8 cellular contexts compared by ENCODE assay signal in genomic region chr1:176559474-176560390, GRCh38.
DNase-seq lines count a peak whose midpoint lies in the region; FAIRE-seq and TF ChIP-seq lines count a peak whose summit lies in the region.

No MANE protein-coding gene starts in this region.

- CTCF ChIA-PET in activated naive CD4-positive, alpha-beta T cell treated with anti-CD3 and anti-CD28 coated beads for 36 hours (lab: Charles Lee): interaction anchor here (0.6 to 1.6 kb wide), 14 partner anchors 11 to 1105 kb away, joined by 3 to 6 read pairs (median 4); no protein-coding TSS in a partner anchor

- FAIRE-seq in H54 (lab: Jason Lieb, UNC): peak; percentile 6

- no peaks in the 10 kb centered on the region for H3K36me3 ChIP-seq in esophagus squamous epithelium

- 12 to 18% methylated on average over 10 of the region's 10 CpGs for WGBS in esophagus squamous epithelium, 2 donors

- peaks cover 13% of the 10 kb centered on the region for H3K27me3 Mint-ChIP-seq in activated naive CD4-positive, alpha-beta T cell treated with anti-CD3 and anti-CD28 coated beads for 36 hours (ENCODE audit: low read depth)
- peaks cover 24% of the 10 kb centered on the region for H3K27me3 Mint-ChIP-seq in nephron (ENCODE audit: low read depth)

- TF ChIP-seq CTCF in esophagus squamous epithelium (IDR thresholded peaks at IDR 0.05) (peak; percentile 33 to 66 (median 55)), nephron (IDR thresholded peaks at IDR 0.05; ENCODE audit: unreplicated experiment in 3 of 3) (peak; percentile 96 to 97 (median 96))

- H3K36me3 Mint-ChIP-seq in activated naive CD4-positive, alpha-beta T cell treated with anti-CD3 and anti-CD28 coated beads for 36 hours (ENCODE audit: low read depth): no peaks in the 10 kb centered on the region
- H3K36me3 Mint-ChIP-seq in nephron (ENCODE audit: low read depth): no peaks in the 10 kb centered on the region

- peak; percentile 38 for DNase-seq in activated naive CD4-positive, alpha-beta T cell treated with anti-CD3 and anti-CD28 coated beads for 36 hours
- no peak for DNase-seq in activated naive CD4-positive, alpha-beta T cell treated with Interleukin-2 at 50 U/mL for 16 hours
- DNase-seq in H54 (ENCODE audit: insufficient read length, low spot score): peak; percentile 41
- peak; percentile 31 for DNase-seq in MV-4-11 (lab: John Stamatoyannopoulos, UW)
- peak; percentile 71 for DNase-seq in SKM-1 (lab: John Stamatoyannopoulos, UW; ENCODE audit: unreplicated experiment)
- DNase-seq in esophagus squamous epithelium (lab: John Stamatoyannopoulos, UW): no peak
- DNase-seq in cerebellar nuclear complex (lab: John Stamatoyannopoulos, UW): no peak

- no peak overlapping the region for H3K4me3 ChIP-seq in esophagus squamous epithelium

- intact Hi-C loops in activated naive CD4-positive, alpha-beta T cell treated with anti-CD3 and anti-CD28 coated beads for 36 hours (cut with micrococcal nuclease): loop anchor here (1.0 to 5.0 kb wide), 4 partner anchors 132 to 1388 kb away; no protein-coding TSS in a partner anchor
- intact Hi-C loops in esophagus squamous epithelium (cut with DNase I): loop anchor here (5.0 to 10.0 kb wide), 3 partner anchors 145 to 323 kb away; no protein-coding TSS in a partner anchor

- no peaks in the 10 kb centered on the region for H3K9me3 Mint-ChIP-seq in activated naive CD4-positive, alpha-beta T cell treated with anti-CD3 and anti-CD28 coated beads for 36 hours
- H3K9me3 Mint-ChIP-seq in nephron: no peaks in the 10 kb centered on the region

- peak overlapping the region in 1 of 4 donors; percentile 21 for H3K27ac ChIP-seq in esophagus squamous epithelium

- no peaks in the 10 kb centered on the region for H3K4me1 Mint-ChIP-seq in activated naive CD4-positive, alpha-beta T cell treated with anti-CD3 and anti-CD28 coated beads for 36 hours (ENCODE audit: low read depth)
- peaks cover 41% of the 10 kb centered on the region for H3K4me1 Mint-ChIP-seq in nephron

- TF ChIP-seq POLR2A in H54 (IDR thresholded peaks at IDR 0.05; ENCODE audit: low read depth, low read length): no peak
- no peak for TF ChIP-seq POLR2A in esophagus squamous epithelium (IDR thresholded peaks at IDR 0.05)

- no peak overlapping the region for H3K27ac Mint-ChIP-seq in activated naive CD4-positive, alpha-beta T cell treated with anti-CD3 and anti-CD28 coated beads for 36 hours
- peak overlapping the region in 2 of 3 experiments; percentile 16 to 89 for H3K27ac Mint-ChIP-seq in nephron

- H3K27me3 ChIP-seq in esophagus squamous epithelium: peaks cover 0 to 14% (median 0%) of the 10 kb centered on the region in 4 donors

- no peaks in the 10 kb centered on the region for H3K9me3 ChIP-seq in esophagus squamous epithelium

- H3K4me3 Mint-ChIP-seq in activated naive CD4-positive, alpha-beta T cell treated with anti-CD3 and anti-CD28 coated beads for 36 hours: no peak overlapping the region
- H3K4me3 Mint-ChIP-seq in nephron: peak overlapping the region in 1 of 3 experiments; percentile 37

- H3K4me1 ChIP-seq in esophagus squamous epithelium: no peaks in the 10 kb centered on the region

Comparison
In these comparisons a context has a peak if more than half of its experiments do, and no peak if none do; other contexts are left out.
1. DNase-seq: peak in activated naive CD4-positive, alpha-beta T cell treated with anti-CD3 and anti-CD28 coated beads for 36 hours (single experiment), H54 (single experiment), MV-4-11 (single experiment) and SKM-1 (single experiment); none in activated naive CD4-positive, alpha-beta T cell treated with Interleukin-2 at 50 U/mL for 16 hours (single experiment), esophagus squamous epithelium (single experiment) and cerebellar nuclear complex (0 of 2).